1 cellular context compared by ENCODE assay signal in the genomic region with DNA sequence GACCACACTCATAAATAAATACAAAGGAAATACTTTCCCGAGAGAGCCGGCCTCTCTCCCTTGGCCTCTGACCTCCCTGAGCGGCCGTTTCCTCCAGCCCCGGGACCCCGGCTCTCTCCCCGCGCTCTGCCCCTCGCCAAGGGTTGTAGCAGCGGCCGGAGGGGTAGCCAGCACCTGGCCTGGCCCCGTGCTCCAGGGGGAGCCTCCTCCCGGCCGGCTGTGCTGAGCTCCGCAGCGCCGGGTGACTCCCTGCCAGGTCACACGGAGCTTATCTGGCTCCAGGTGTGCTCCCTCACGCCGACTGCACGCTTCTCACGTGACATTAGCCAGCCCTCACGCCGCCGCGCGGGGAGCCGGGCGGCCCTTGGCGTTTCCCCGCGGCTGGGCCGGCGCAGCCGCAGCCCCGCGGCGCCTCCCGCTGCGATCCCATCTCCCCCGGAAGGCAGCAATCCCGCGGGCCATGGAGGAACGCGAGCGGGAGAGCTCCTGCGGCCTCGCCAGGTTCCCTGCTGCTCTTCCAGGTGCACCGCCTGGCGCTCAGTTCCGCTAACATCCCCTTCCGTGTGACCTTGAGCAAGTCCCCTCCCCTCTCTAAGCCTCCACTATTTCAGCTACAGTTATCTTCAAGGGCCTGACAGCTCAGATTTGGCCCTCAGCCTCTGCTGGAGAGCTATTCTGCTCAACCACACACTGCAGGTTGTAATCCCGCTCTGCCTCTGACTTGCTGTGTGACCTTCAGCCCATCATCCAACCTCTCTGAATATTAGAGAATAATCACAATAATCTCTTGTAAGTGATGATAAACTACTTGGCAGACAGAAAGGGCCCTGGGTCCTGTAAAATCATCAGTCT.
TF ChIP-seq lines count a peak whose summit lies in the region.

No MANE protein-coding gene starts in this region.

TF ChIP-seq in WTC11, 78 proteins besides CTCF, POLR2A, EP300 and RAD21 (continued from another document and continues in another):
- TF ChIP-seq, protein P1, sequence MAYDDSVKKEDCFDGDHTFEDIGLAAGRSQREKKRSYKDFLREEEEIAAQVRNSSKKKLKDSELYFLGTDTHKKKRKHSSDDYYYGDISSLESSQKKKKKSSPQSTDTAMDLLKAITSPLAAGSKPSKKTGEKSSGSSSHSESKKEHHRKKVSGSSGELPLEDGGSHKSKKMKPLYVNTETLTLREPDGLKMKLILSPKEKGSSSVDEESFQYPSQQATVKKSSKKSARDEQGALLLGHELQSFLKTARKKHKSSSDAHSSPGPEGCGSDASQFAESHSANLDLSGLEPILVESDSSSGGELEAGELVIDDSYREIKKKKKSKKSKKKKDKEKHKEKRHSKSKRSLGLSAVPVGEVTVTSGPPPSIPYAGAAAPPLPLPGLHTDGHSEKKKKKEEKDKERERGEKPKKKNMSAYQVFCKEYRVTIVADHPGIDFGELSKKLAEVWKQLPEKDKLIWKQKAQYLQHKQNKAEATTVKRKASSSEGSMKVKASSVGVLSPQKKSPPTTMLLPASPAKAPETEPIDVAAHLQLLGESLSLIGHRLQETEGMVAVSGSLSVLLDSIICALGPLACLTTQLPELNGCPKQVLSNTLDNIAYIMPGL (CRISPR knock-in tag; IDR thresholded peaks at IDR 0.05), result peak; percentile 16; the same call in 1 of the 2 replicates
- TF ChIP-seq, protein P2, sequence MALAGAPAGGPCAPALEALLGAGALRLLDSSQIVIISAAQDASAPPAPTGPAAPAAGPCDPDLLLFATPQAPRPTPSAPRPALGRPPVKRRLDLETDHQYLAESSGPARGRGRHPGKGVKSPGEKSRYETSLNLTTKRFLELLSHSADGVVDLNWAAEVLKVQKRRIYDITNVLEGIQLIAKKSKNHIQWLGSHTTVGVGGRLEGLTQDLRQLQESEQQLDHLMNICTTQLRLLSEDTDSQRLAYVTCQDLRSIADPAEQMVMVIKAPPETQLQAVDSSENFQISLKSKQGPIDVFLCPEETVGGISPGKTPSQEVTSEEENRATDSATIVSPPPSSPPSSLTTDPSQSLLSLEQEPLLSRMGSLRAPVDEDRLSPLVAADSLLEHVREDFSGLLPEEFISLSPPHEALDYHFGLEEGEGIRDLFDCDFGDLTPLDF (CRISPR knock-in tag; IDR thresholded peaks at IDR 0.05), result no peak
- TF ChIP-seq, protein P3, sequence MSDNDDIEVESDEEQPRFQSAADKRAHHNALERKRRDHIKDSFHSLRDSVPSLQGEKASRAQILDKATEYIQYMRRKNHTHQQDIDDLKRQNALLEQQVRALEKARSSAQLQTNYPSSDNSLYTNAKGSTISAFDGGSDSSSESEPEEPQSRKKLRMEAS (CRISPR knock-in tag; IDR thresholded peaks at IDR 0.05), result no peak; the same call in 1 of the 2 replicates
- TF ChIP-seq ZNF138 (CRISPR knock-in tag; conservative IDR thresholded peaks at IDR 0.05) (no peak), MXD4 (CRISPR knock-in tag; IDR thresholded peaks at IDR 0.05; ENCODE audit: borderline replicate concordance) (no peak), NFYB (CRISPR knock-in tag; conservative IDR thresholded peaks at IDR 0.05; ENCODE audit: low read depth) (no peak), FOXJ3 (CRISPR knock-in tag; IDR thresholded peaks at IDR 0.05; ENCODE audit: borderline replicate concordance) (no peak), ZNF671 (CRISPR knock-in tag; IDR thresholded peaks at IDR 0.05) (no peak), ZBTB21 (CRISPR knock-in tag; IDR thresholded peaks at IDR 0.05; ENCODE audit: borderline replicate concordance) (no peak), ZNF232 (CRISPR knock-in tag; IDR thresholded peaks at IDR 0.05) (no peak), TP53 (CRISPR knock-in tag; IDR thresholded peaks at IDR 0.05) (0 out of 2 replicates have a peak, but pooled peaks have one; percentile 44), NR2C2 (CRISPR knock-in tag; IDR thresholded peaks at IDR 0.05) (no peak), JUN (CRISPR knock-in tag; IDR thresholded peaks at IDR 0.05) (no peak), RORB (CRISPR knock-in tag; IDR thresholded peaks at IDR 0.05) (no peak), HMGA2 (CRISPR knock-in tag; IDR thresholded peaks at IDR 0.05) (no peak), SMAD3 (CRISPR knock-in tag; IDR thresholded peaks at IDR 0.05; ENCODE audit: borderline replicate concordance) (no peak), ELF4 (CRISPR knock-in tag; IDR thresholded peaks at IDR 0.05; ENCODE audit: low read depth) (peak; percentile 17; the same call in 1 of the 2 replicates), ZNF219 (CRISPR knock-in tag; IDR thresholded peaks at IDR 0.05; ENCODE audit: borderline replicate concordance) (peak; percentile 69; the same call in 1 of the 2 replicates), KAT7 (CRISPR knock-in tag; IDR thresholded peaks at IDR 0.05; ENCODE audit: borderline replicate concordance) (no peak), GTF2I (CRISPR knock-in tag; conservative IDR thresholded peaks at IDR 0.05) (peak; percentile 92), FOXP1 (CRISPR knock-in tag; IDR thresholded peaks at IDR 0.05; ENCODE audit: borderline replicate concordance) (0 out of 2 replicates have a peak, but pooled peaks have one; percentile 32), SOX15 (CRISPR knock-in tag; IDR thresholded peaks at IDR 0.05) (no peak), ZNF121 (CRISPR knock-in tag; IDR thresholded peaks at IDR 0.05) (no peak), ZNF263 (CRISPR knock-in tag; IDR thresholded peaks at IDR 0.05; ENCODE audit: low read depth) (peak; percentile 75; the same call in 1 of the 2 replicates), CREM (CRISPR knock-in tag; IDR thresholded peaks at IDR 0.05) (no peak), MYBL2 (CRISPR knock-in tag; IDR thresholded peaks at IDR 0.05) (no peak), RELA (CRISPR knock-in tag; IDR thresholded peaks at IDR 0.05; ENCODE audit: borderline replicate concordance) (peak; percentile 43; the same call in 1 of the 2 replicates), ZNF423 (CRISPR knock-in tag; IDR thresholded peaks at IDR 0.05) (peak; percentile 100), ZNF396 (CRISPR knock-in tag; IDR thresholded peaks at IDR 0.05; ENCODE audit: borderline replicate concordance) (no peak)
- TF ChIP-seq, protein P4, sequence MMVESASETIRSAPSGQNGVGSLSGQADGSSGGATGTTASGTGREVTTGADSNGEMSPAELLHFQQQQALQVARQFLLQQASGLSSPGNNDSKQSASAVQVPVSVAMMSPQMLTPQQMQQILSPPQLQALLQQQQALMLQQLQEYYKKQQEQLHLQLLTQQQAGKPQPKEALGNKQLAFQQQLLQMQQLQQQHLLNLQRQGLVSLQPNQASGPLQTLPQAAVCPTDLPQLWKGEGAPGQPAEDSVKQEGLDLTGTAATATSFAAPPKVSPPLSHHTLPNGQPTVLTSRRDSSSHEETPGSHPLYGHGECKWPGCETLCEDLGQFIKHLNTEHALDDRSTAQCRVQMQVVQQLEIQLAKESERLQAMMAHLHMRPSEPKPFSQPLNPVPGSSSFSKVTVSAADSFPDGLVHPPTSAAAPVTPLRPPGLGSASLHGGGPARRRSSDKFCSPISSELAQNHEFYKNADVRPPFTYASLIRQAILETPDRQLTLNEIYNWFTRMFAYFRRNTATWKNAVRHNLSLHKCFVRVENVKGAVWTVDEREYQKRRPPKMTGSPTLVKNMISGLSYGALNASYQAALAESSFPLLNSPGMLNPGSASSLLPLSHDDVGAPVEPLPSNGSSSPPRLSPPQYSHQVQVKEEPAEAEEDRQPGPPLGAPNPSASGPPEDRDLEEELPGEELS (CRISPR knock-in tag; IDR thresholded peaks at IDR 0.05), result peak; percentile 83; the same call in 1 of the 2 replicates
- TF ChIP-seq, protein P5, sequence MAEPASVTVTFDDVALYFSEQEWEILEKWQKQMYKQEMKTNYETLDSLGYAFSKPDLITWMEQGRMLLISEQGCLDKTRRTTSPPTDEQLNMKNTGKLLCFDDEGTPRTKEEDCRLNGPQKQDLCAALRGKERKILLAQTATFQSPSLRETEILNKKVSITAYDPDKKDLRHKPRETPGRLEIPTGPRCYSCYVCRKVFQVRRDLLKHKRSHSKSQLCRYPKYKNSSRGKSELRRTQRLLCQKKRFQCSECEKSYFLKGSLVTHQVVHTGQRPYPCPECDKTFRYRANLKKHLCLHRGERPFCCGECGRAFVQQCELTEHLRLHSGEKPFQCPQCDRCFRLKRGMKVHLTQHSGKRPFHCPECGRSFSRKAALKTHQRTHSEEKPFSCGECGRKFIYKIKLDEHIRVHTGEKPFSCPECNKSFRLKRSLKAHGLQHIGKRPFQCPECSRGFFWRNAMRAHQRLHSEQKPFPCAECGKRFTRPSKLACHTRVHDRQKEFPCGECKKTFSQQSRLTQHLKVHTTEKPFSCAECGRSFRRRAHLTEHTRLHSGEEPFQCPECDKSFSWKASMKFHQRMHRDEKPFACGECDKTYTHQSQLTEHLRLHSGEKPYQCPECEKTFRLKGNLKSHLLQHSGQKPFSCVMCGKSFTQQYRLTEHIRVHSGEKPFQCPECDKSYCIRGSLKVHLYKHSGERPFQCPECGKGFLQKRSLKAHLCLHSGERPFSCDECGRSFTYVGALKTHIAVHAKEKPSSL (CRISPR knock-in tag; conservative IDR thresholded peaks at IDR 0.05), result no peak
- TF ChIP-seq, protein P6, sequence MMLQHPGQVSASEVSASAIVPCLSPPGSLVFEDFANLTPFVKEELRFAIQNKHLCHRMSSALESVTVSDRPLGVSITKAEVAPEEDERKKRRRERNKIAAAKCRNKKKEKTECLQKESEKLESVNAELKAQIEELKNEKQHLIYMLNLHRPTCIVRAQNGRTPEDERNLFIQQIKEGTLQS (CRISPR knock-in tag; conservative IDR thresholded peaks at IDR 0.05), result no peak
- TF ChIP-seq, protein P7, sequence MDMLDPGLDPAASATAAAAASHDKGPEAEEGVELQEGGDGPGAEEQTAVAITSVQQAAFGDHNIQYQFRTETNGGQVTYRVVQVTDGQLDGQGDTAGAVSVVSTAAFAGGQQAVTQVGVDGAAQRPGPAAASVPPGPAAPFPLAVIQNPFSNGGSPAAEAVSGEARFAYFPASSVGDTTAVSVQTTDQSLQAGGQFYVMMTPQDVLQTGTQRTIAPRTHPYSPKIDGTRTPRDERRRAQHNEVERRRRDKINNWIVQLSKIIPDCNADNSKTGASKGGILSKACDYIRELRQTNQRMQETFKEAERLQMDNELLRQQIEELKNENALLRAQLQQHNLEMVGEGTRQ (CRISPR knock-in tag; IDR thresholded peaks at IDR 0.05), result peak; percentile 85
- TF ChIP-seq, protein P8, sequence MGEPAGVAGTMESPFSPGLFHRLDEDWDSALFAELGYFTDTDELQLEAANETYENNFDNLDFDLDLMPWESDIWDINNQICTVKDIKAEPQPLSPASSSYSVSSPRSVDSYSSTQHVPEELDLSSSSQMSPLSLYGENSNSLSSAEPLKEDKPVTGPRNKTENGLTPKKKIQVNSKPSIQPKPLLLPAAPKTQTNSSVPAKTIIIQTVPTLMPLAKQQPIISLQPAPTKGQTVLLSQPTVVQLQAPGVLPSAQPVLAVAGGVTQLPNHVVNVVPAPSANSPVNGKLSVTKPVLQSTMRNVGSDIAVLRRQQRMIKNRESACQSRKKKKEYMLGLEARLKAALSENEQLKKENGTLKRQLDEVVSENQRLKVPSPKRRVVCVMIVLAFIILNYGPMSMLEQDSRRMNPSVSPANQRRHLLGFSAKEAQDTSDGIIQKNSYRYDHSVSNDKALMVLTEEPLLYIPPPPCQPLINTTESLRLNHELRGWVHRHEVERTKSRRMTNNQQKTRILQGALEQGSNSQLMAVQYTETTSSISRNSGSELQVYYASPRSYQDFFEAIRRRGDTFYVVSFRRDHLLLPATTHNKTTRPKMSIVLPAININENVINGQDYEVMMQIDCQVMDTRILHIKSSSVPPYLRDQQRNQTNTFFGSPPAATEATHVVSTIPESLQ (CRISPR knock-in tag; IDR thresholded peaks at IDR 0.05), result no peak
- TF ChIP-seq, protein P9, sequence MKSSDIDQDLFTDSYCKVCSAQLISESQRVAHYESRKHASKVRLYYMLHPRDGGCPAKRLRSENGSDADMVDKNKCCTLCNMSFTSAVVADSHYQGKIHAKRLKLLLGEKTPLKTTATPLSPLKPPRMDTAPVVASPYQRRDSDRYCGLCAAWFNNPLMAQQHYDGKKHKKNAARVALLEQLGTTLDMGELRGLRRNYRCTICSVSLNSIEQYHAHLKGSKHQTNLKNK (CRISPR knock-in tag; IDR thresholded peaks at IDR 0.05), result no peak
- TF ChIP-seq, protein P10, sequence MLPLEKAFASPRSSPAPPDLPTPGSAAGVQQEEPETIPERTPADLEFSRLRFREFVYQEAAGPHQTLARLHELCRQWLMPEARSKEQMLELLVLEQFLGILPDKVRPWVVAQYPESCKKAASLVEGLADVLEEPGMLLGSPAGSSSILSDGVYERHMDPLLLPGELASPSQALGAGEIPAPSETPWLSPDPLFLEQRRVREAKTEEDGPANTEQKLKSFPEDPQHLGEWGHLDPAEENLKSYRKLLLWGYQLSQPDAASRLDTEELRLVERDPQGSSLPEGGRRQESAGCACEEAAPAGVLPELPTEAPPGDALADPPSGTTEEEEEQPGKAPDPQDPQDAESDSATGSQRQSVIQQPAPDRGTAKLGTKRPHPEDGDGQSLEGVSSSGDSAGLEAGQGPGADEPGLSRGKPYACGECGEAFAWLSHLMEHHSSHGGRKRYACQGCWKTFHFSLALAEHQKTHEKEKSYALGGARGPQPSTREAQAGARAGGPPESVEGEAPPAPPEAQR (CRISPR knock-in tag; IDR thresholded peaks at IDR 0.05), result no peak
- TF ChIP-seq, protein P11, sequence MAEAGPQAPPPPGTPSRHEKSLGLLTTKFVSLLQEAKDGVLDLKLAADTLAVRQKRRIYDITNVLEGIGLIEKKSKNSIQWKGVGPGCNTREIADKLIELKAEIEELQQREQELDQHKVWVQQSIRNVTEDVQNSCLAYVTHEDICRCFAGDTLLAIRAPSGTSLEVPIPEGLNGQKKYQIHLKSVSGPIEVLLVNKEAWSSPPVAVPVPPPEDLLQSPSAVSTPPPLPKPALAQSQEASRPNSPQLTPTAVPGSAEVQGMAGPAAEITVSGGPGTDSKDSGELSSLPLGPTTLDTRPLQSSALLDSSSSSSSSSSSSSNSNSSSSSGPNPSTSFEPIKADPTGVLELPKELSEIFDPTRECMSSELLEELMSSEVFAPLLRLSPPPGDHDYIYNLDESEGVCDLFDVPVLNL (CRISPR knock-in tag; IDR thresholded peaks at IDR 0.05; ENCODE audit: borderline replicate concordance, low read depth), result no peak
- TF ChIP-seq, protein P12, sequence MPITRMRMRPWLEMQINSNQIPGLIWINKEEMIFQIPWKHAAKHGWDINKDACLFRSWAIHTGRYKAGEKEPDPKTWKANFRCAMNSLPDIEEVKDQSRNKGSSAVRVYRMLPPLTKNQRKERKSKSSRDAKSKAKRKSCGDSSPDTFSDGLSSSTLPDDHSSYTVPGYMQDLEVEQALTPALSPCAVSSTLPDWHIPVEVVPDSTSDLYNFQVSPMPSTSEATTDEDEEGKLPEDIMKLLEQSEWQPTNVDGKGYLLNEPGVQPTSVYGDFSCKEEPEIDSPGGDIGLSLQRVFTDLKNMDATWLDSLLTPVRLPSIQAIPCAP (CRISPR knock-in tag; IDR thresholded peaks at IDR 0.05), result no peak
- TF ChIP-seq, protein P13, sequence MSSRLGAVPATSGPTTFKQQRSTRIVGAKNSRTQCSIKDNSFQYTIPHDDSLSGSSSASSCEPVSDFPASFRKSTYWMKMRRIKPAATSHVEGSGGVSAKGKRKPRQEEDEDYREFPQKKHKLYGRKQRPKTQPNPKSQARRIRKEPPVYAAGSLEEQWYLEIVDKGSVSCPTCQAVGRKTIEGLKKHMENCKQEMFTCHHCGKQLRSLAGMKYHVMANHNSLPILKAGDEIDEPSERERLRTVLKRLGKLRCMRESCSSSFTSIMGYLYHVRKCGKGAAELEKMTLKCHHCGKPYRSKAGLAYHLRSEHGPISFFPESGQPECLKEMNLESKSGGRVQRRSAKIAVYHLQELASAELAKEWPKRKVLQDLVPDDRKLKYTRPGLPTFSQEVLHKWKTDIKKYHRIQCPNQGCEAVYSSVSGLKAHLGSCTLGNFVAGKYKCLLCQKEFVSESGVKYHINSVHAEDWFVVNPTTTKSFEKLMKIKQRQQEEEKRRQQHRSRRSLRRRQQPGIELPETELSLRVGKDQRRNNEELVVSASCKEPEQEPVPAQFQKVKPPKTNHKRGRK (CRISPR knock-in tag; IDR thresholded peaks at IDR 0.05; ENCODE audit: borderline replicate concordance), result no peak
